In the genomic region with DNA sequence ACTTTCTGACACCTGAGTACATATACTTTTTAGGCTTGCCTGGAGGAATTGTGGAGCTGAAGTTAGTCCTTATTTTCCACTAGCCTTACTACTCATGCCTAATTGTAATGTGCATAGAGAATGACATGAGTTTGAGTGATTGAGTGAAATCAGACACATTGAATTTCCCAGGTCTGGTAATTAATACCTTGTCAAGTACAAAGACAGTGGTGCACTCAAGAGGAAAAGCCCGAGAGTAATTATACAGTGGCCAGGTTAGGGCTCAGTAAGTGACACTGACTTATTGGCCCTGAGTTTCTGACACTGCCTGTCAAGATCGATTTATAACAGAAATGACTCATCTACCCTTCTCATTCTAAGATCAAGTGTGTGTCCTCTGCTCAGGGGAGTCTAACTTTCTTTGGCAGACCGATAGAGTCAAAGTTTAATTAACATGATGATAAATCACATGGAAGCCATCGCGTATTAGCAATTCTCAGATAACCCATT, we compare ENCODE assay signal across 21 cellular contexts.
DNase-seq lines count a peak whose midpoint lies in the region; ATAC-seq and TF ChIP-seq lines count a peak whose summit lies in the region.
"Had no signal": no experiment of that assay in that cellular context is flagged by ENCODE, and none has a peak within 500 bp of the region (broad histone marks: within the 10 kb centered on the region; RNA-seq: fewer than 3 reads in every experiment).

No MANE protein-coding gene starts in this region.

- no peaks in the 10 kb centered on the region for H3K4me1 Mint-ChIP-seq in activated T-cell treated with anti-CD3 and anti-CD28 coated beads, Interleukin-2, amount 50 U/mL, for 4 hours (ENCODE audit: low read depth)
- no peaks in the 10 kb centered on the region for H3K4me1 Mint-ChIP-seq in CD4-positive, alpha-beta memory T cell
- no peaks in the 10 kb centered on the region for H3K4me1 Mint-ChIP-seq in mesothelial cell of epicardium
- H3K4me1 Mint-ChIP-seq: CD4-positive, CD25-positive, alpha-beta regulatory T cell; IgD-negative memory B cell had no signal

- CTCF ChIA-PET in CD4-positive, alpha-beta memory T cell (lab: Charles Lee; ENCODE audit: partially characterized antibody) = no interaction called here

- no peak overlapping the region for H3K4me3 Mint-ChIP-seq in activated T-cell treated with anti-CD3 and anti-CD28 coated beads, Interleukin-2, amount 50 U/mL, for 4 hours
- no peak overlapping the region for H3K4me3 Mint-ChIP-seq in CD4-positive, alpha-beta memory T cell
- no peak overlapping the region for H3K4me3 Mint-ChIP-seq in mesothelial cell of epicardium
- H3K4me3 Mint-ChIP-seq: CD4-positive, CD25-positive, alpha-beta regulatory T cell; IgD-negative memory B cell had no signal

- no peaks in the 10 kb centered on the region for H3K36me3 ChIP-seq in CD4-positive, alpha-beta memory T cell (ENCODE audit: insufficient read depth, low read length)
- H3K36me3 ChIP-seq: BLaER1 had no signal

- no peak overlapping the region for H3K27ac ChIP-seq in CD4-positive, alpha-beta memory T cell (ENCODE audit: low read depth, low read length)
- H3K27ac ChIP-seq: BLaER1, GM23248 had no signal

- intact Hi-C loops in CD4-positive, alpha-beta memory T cell (cut with micrococcal nuclease) = no loop called here

- H3K27me3 ChIP-seq in CD4-positive, alpha-beta memory T cell (ENCODE audit: insufficient read depth, low read length) = no peaks in the 10 kb centered on the region
- H3K27me3 ChIP-seq: BLaER1 had no signal

- POLR2A ChIA-PET in CD4-positive, alpha-beta memory T cell (lab: Charles Lee; ENCODE audit: partially characterized antibody) = no interaction called here

- ATAC-seq in activated T-cell treated with anti-CD3 and anti-CD28 coated beads, Interleukin-2, amount 50 U/mL, for 4 hours = no peak

- no peak for TF ChIP-seq CTCF in mesothelial cell of epicardium (IDR thresholded peaks at IDR 0.05; ENCODE audit: unreplicated experiment)

- no peaks in the 10 kb centered on the region for H3K9me3 Mint-ChIP-seq in activated T-cell treated with anti-CD3 and anti-CD28 coated beads, Interleukin-2, amount 50 U/mL, for 4 hours
- H3K9me3 Mint-ChIP-seq in CD4-positive, alpha-beta memory T cell = peaks cover 0 to 6% (median 0%) of the 10 kb centered on the region in 8 donors
- peaks cover 32% of the 10 kb centered on the region for H3K9me3 Mint-ChIP-seq in mesothelial cell of epicardium

- no peak overlapping the region for H3K27ac Mint-ChIP-seq in CD4-positive, alpha-beta memory T cell
- no peak overlapping the region for H3K27ac Mint-ChIP-seq in mesothelial cell of epicardium
- H3K27ac Mint-ChIP-seq: CD4-positive, CD25-positive, alpha-beta regulatory T cell; IgD-negative memory B cell had no signal

- H3K27me3 Mint-ChIP-seq in activated T-cell treated with anti-CD3 and anti-CD28 coated beads, Interleukin-2, amount 50 U/mL, for 4 hours (ENCODE audit: low read depth) = peaks cover 2% of the 10 kb centered on the region
- peaks cover 0 to 2% of the 10 kb centered on the region in 2 donors for H3K27me3 Mint-ChIP-seq in CD4-positive, alpha-beta memory T cell
- H3K27me3 Mint-ChIP-seq in mesothelial cell of epicardium (ENCODE audit: low read depth) = no peaks in the 10 kb centered on the region
- H3K27me3 Mint-ChIP-seq: CD4-positive, CD25-positive, alpha-beta regulatory T cell; IgD-negative memory B cell had no signal

- no peaks in the 10 kb centered on the region for H3K4me1 ChIP-seq in CD4-positive, alpha-beta memory T cell (ENCODE audit: insufficient read depth, low read length)
- H3K4me1 ChIP-seq: BLaER1 had no signal

- no peaks in the 10 kb centered on the region for H3K9me3 ChIP-seq in CD4-positive, alpha-beta memory T cell (ENCODE audit: control insufficient read depth in 1 of 2, low read length in 2 of 2)
- H3K9me3 ChIP-seq: BLaER1, SK-N-SH had no signal

- no peak overlapping the region for H3K4me3 ChIP-seq in CD4-positive, alpha-beta memory T cell (ENCODE audit: low read length in 2 of 2)
- H3K4me3 ChIP-seq: BLaER1, GM23248 had no signal

- peak; percentile 32 for DNase-seq in NCI-H748 (lab: John Stamatoyannopoulos, UW; ENCODE audit: unreplicated experiment)
- no peak for DNase-seq in NCI-H748 treated with DMSO at 0.1 percent for 48 hours (lab: John Stamatoyannopoulos, UW)
- DNase-seq in NCI-H1417 treated with DMSO at 0.1 percent for 48 hours (lab: John Stamatoyannopoulos, UW) = peak; percentile 72
- peak; percentile 14 for DNase-seq in SK-N-DZ (ENCODE audit: low spot score)
- DNase-seq in activated T-cell treated with anti-CD3 and anti-CD28 coated beads, Interleukin-2, amount 50 U/mL, for 4 hours = no peak
- DNase-seq in CD4-positive, alpha-beta memory T cell = no peak
- DNase-seq in mesothelial cell of epicardium (ENCODE audit: low spot score in 2 of 2, unreplicated experiment in 2 of 2) = no peak
- DNase-seq: CD4-positive, CD25-positive, alpha-beta regulatory T cell; GM23248; H7; NCI-H1048; NCI-H1694; NCI-H2029 treated with DMSO at 0.1 percent for 48 hours; NCI-H2171 treated with DMSO at 0.1 percent for 48 hours; NCI-H345; NCI-H524 treated with DMSO at 0.1 percent for 48 hours; SIG-M5; SK-N-SH; T-helper 2 cell had no signal

- no peaks in the 10 kb centered on the region for H3K36me3 Mint-ChIP-seq in activated T-cell treated with anti-CD3 and anti-CD28 coated beads, Interleukin-2, amount 50 U/mL, for 4 hours (ENCODE audit: insufficient read depth)
- no peaks in the 10 kb centered on the region for H3K36me3 Mint-ChIP-seq in CD4-positive, alpha-beta memory T cell
- no peaks in the 10 kb centered on the region for H3K36me3 Mint-ChIP-seq in mesothelial cell of epicardium
- H3K36me3 Mint-ChIP-seq: CD4-positive, CD25-positive, alpha-beta regulatory T cell; IgD-negative memory B cell had no signal

Comparison
In these comparisons a context has a peak if more than half of its experiments do, and no peak if none do; other contexts are left out.
1. DNase-seq: peak in NCI-H748 (single experiment), NCI-H1417 treated with DMSO at 0.1 percent for 48 hours (single experiment) and SK-N-DZ (single experiment); none in NCI-H748 treated with DMSO at 0.1 percent for 48 hours (single experiment), activated T-cell treated with anti-CD3 and anti-CD28 coated beads, Interleukin-2, amount 50 U/mL, for 4 hours (single experiment), CD4-positive, alpha-beta memory T cell (0 of 5) and mesothelial cell of epicardium (0 of 2).